ENCODE assay signal across 12 cellular contexts in the genomic region with DNA sequence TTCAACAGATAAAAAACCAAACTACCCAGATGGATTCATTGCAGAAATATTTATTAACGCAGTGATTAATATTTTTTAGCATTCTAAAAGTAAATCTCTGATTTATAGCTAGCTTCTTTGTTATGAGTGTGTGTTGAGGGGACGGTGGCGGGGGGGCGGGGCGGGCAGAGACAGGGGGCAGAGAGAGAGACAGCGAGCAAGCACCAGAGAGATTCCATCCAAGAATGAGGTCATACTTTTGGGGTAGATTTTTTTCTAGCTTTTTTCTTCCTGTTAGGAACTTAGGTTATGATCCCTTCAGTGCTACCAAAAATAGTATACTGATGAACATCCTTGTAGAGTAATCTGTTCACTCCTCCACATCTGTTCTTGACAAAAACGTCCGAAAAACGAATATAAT. TPM values are rescaled to one million over a fixed set of nuclear protein-coding genes. Genes with fewer than 3 reads are reported as not detected.
A peak's percentile ranks its signal among the peaks of the same experiment; 100 is the strongest.
DNase-seq lines count a peak whose midpoint lies in the region; ATAC-seq, FAIRE-seq and TF ChIP-seq lines count a peak whose summit lies in the region.
"Had no signal": no experiment of that assay in that cellular context is flagged by ENCODE, and none has a peak within 500 bp of the region (broad histone marks: within the 10 kb centered on the region; RNA-seq: fewer than 3 reads in every experiment).

No MANE protein-coding gene starts in this region.

- no peaks in the 10 kb centered on the region for H4K20me1 ChIP-seq in keratinocyte (ENCODE audit: control insufficient read depth, extremely low read depth, insufficient read depth, low read length)

- no peak for TF ChIP-seq EP300 in suprapubic skin (IDR thresholded peaks at IDR 0.05)

- 38% methylated on average over 9 of the region's 9 CpGs for WGBS in suprapubic skin
- 29 to 37% methylated on average over 9 of the region's 9 CpGs for WGBS in lower leg skin, 2 donors

- dilution Hi-C loops in keratinocyte (cut with MboI; ENCODE audit: extremely low pct_ligation_motif_present, low sequenced_read_pairs): no loop called here

- H3K4me3 Mint-ChIP-seq in activated naive CD4-positive, alpha-beta T cell treated with anti-CD3 and anti-CD28 coated beads, Interleukin-2, amount 50 U/mL, for 24 hours: peak overlapping the region; percentile 71

- H3K9me1 ChIP-seq in keratinocyte (ENCODE audit: control insufficient read depth, extremely low read depth, insufficient read depth, low read length): no peaks in the 10 kb centered on the region

- peaks cover 23% of the 10 kb centered on the region for H3K27me3 Mint-ChIP-seq in activated naive CD4-positive, alpha-beta T cell treated with anti-CD3 and anti-CD28 coated beads, Interleukin-2, amount 50 U/mL, for 24 hours

- H3K9me3 ChIP-seq in keratinocyte (ENCODE audit: control insufficient read depth, low read depth, low read length) (no peaks in the 10 kb centered on the region), suprapubic skin (peaks cover 18% of the 10 kb centered on the region)

- in situ Hi-C loops in astrocyte of the spinal cord (cut with HindIII; ENCODE audit: low sequenced_read_pairs): no loop called here

- no peak for ATAC-seq in activated naive CD4-positive, alpha-beta T cell treated with anti-CD3 and anti-CD28 coated beads, Interleukin-2, amount 50 U/mL, for 72 hours
- no peak for ATAC-seq in HG03442 (IDR thresholded peaks at IDR 0.05; ENCODE audit: unreplicated experiment)
- ATAC-seq: activated CD4-positive, CD25-positive, alpha-beta regulatory T cell treated with anti-CD3 and anti-CD28 coated beads, Interleukin-2, amount 50 U/mL, for 24 hours had no signal

- H3K36me3 ChIP-seq in keratinocyte (ENCODE audit: control insufficient read depth in 2 of 2, extremely low read depth in 1 of 2, insufficient read depth in 2 of 2, low read length in 2 of 2) (no peaks in the 10 kb centered on the region), suprapubic skin (no peaks in the 10 kb centered on the region)
- H3K36me3 ChIP-seq: ascending aorta, transverse colon had no signal

- intact Hi-C loops in lower leg skin (cut with DNase I; ENCODE audit: low total_unique reads): no loop called here

- no peak overlapping the region for H3K9ac ChIP-seq in keratinocyte (ENCODE audit: control insufficient read depth, extremely low read depth, insufficient read depth, low read length)

- peaks cover 24% of the 10 kb centered on the region for H3K9me3 Mint-ChIP-seq in activated naive CD4-positive, alpha-beta T cell treated with anti-CD3 and anti-CD28 coated beads, Interleukin-2, amount 50 U/mL, for 24 hours
- peaks cover 30 to 37% of the 10 kb centered on the region in 2 donors for H3K9me3 Mint-ChIP-seq in activated naive CD4-positive, alpha-beta T cell treated with anti-CD3 and anti-CD28 coated beads, Interleukin-2, amount 50 U/mL, for 72 hours

- no peaks in the 10 kb centered on the region for H3K4me1 Mint-ChIP-seq in activated naive CD4-positive, alpha-beta T cell treated with anti-CD3 and anti-CD28 coated beads, Interleukin-2, amount 50 U/mL, for 24 hours

- no peak overlapping the region for H3K27ac ChIP-seq in keratinocyte (ENCODE audit: control insufficient read depth, insufficient read depth, low read length)
- no peak overlapping the region for H3K27ac ChIP-seq in suprapubic skin
- H3K27ac ChIP-seq: ascending aorta, transverse colon had no signal

- H3K4me3 ChIP-seq in astrocyte of the spinal cord (ENCODE audit: low read depth, low read length) (peak overlapping the region; percentile 55), keratinocyte (ENCODE audit: control insufficient read depth in 2 of 3, extremely low read depth in 1 of 3, insufficient read depth in 2 of 3, low read depth in 1 of 3, low read length in 3 of 3) (peak overlapping the region; percentile 18 to 60 (median 48)), suprapubic skin (peak overlapping the region; percentile 18), lower leg skin (ENCODE audit: low read depth, poor library complexity, severe bottlenecking) (no peak overlapping the region)

- peaks cover 17% of the 10 kb centered on the region for H3K36me3 Mint-ChIP-seq in activated naive CD4-positive, alpha-beta T cell treated with anti-CD3 and anti-CD28 coated beads, Interleukin-2, amount 50 U/mL, for 24 hours
- peaks cover 17 to 19% of the 10 kb centered on the region in 2 donors for H3K36me3 Mint-ChIP-seq in activated naive CD4-positive, alpha-beta T cell treated with anti-CD3 and anti-CD28 coated beads, Interleukin-2, amount 50 U/mL, for 72 hours

- peak overlapping the region; percentile 17 for H2AFZ ChIP-seq in keratinocyte (ENCODE audit: control insufficient read depth, low read length)

- TF ChIP-seq CTCF in astrocyte of the spinal cord (IDR thresholded peaks at IDR 0.05; ENCODE audit: low read depth, low read length) (no peak), keratinocyte (optimal IDR thresholded peaks at IDR 0.05 in 1 of 3, IDR thresholded peaks at IDR 0.05 in 1 of 3, conservative IDR thresholded peaks at IDR 0.05 in 1 of 3; ENCODE audit: extremely low read depth in 1 of 3, insufficient read depth in 2 of 3, low read length in 3 of 3) (no peak), suprapubic skin (IDR thresholded peaks at IDR 0.05) (no peak), lower leg skin (IDR thresholded peaks at IDR 0.05) (no peak)

- no peaks in the 10 kb centered on the region for H3K4me1 ChIP-seq in keratinocyte (ENCODE audit: control insufficient read depth, extremely low read depth, insufficient read depth, low read length)
- no peaks in the 10 kb centered on the region for H3K4me1 ChIP-seq in suprapubic skin
- H3K4me1 ChIP-seq: ascending aorta, transverse colon had no signal

- peak overlapping the region; percentile 65 for H3K4me2 ChIP-seq in keratinocyte (ENCODE audit: control insufficient read depth, extremely low read depth, insufficient read depth, low read depth, low read length)

- no peaks in the 10 kb centered on the region for H3K79me2 ChIP-seq in keratinocyte (ENCODE audit: control insufficient read depth, insufficient read depth, low read length)

- FAIRE-seq in keratinocyte (lab: Jason Lieb, UNC) (no peak), GM19239 (lab: Jason Lieb, UNC) (no peak)

- DNase-seq in activated naive CD4-positive, alpha-beta T cell treated with anti-CD3 and anti-CD28 coated beads, Interleukin-2, amount 50 U/mL, for 72 hours (ENCODE audit: low spot score in 2 of 2): no peak
- DNase-seq in astrocyte of the spinal cord (ENCODE audit: low read depth, low spot score): no peak
- no peak for DNase-seq in keratinocyte (ENCODE audit: low read depth, low spot score)
- DNase-seq in suprapubic skin (ENCODE audit: low spot score in 2 of 2): no peak
- no peak for DNase-seq in lower leg skin (ENCODE audit: low spot score in 2 of 2)
- DNase-seq in GM19239 (ENCODE audit: insufficient read length, low spot score): no peak
- DNase-seq: GOT3 had no signal

- peaks cover 4% of the 10 kb centered on the region for H3K27me3 ChIP-seq in keratinocyte (ENCODE audit: control insufficient read depth, extremely low read depth, insufficient read depth, low read length)
- peaks cover 6% of the 10 kb centered on the region for H3K27me3 ChIP-seq in suprapubic skin
- H3K27me3 ChIP-seq: ascending aorta had no signal

- TF ChIP-seq POLR2A in suprapubic skin (IDR thresholded peaks at IDR 0.05): no peak
- no peak for TF ChIP-seq POLR2A in lower leg skin (IDR thresholded peaks at IDR 0.05)

- H3K27ac Mint-ChIP-seq in activated naive CD4-positive, alpha-beta T cell treated with anti-CD3 and anti-CD28 coated beads, Interleukin-2, amount 50 U/mL, for 24 hours: no peak overlapping the region
- H3K27ac Mint-ChIP-seq in activated naive CD4-positive, alpha-beta T cell treated with anti-CD3 and anti-CD28 coated beads, Interleukin-2, amount 50 U/mL, for 72 hours: no peak overlapping the region

RNA-seq across cellular contexts. Expression of a gene that starts 0.5 kb away (rescaled TPM):
- 1 to 10 TPM in 1 of 2 donors, under 1 TPM in 1; 0.16 to 1.0 TPM for total RNA-seq in activated naive CD4-positive, alpha-beta T cell treated with anti-CD3 and anti-CD28 coated beads, Interleukin-2, amount 50 U/mL, for 72 hours
- 0.90 to 1.00 TPM (median 0.98 TPM) in 3 replicates for polyA plus RNA-seq in keratinocyte
- 0.74 TPM for polyA plus RNA-seq in keratinocyte (2011; ENCODE audit: low read depth)
- 1.2 and 2.0 TPM in 2 replicates for polyA plus RNA-seq in keratinocyte (2011; cell fraction: cytosol; rRNA removed)
- polyA plus RNA-seq in keratinocyte (2011; cell fraction: nucleus; rRNA removed): 0.49 and 0.66 TPM in 2 replicates
- 0.76 and 0.99 TPM in 2 replicates for polyA plus RNA-seq in keratinocyte (2012; ENCODE audit: low replicate concordance)
- 0.20 to 1.5 TPM (median 0.80 TPM) in 3 replicates for polyA minus RNA-seq in keratinocyte
- polyA minus RNA-seq in keratinocyte (2011; cell fraction: cytosol; rRNA and poly(A)+ RNA removed): not detected
- 0.21 TPM in 1 of 2 replicates, not detected in the other for polyA minus RNA-seq in keratinocyte (2011; cell fraction: nucleus; rRNA and poly(A)+ RNA removed)
- total RNA-seq in suprapubic skin (1 to 10 TPM in 1 of 4 donors, under 1 TPM in 2, not detected in 1; 0.31 to 2.9 (median 0.97) TPM), lower leg skin (1 to 10 TPM in 2 of 4 donors, under 1 TPM in 1, not detected in 1; 0.27 to 1.4 (median 1.0) TPM)
- total RNA-seq: ascending aorta had no signal

RNA-seq across cellular contexts. Expression of a gene that starts 44.0 kb away (rescaled TPM):
- 1 to 10 TPM; 1.7 to 1.9 TPM for total RNA-seq in activated naive CD4-positive, alpha-beta T cell treated with anti-CD3 and anti-CD28 coated beads, Interleukin-2, amount 50 U/mL, for 72 hours
- polyA plus RNA-seq in keratinocyte: 0.24 to 0.72 TPM (median 0.41 TPM) in 3 replicates
- 0.36 TPM for polyA plus RNA-seq in keratinocyte (2011; ENCODE audit: low read depth)
- 0.14 and 0.29 TPM in 2 replicates for polyA plus RNA-seq in keratinocyte (2011; cell fraction: cytosol; rRNA removed)
- 0.62 and 0.80 TPM in 2 replicates for polyA plus RNA-seq in keratinocyte (2011; cell fraction: nucleus; rRNA removed)
- 0.28 and 0.41 TPM in 2 replicates for polyA plus RNA-seq in keratinocyte (2012; ENCODE audit: low replicate concordance)
- polyA minus RNA-seq in keratinocyte: 0.16 to 0.42 TPM in 2 of 3 replicates, not detected in the other
- polyA minus RNA-seq in keratinocyte (2011; cell fraction: cytosol; rRNA and poly(A)+ RNA removed): not detected
- polyA minus RNA-seq in keratinocyte (2011; cell fraction: nucleus; rRNA and poly(A)+ RNA removed): 1.5 TPM in 1 of 2 replicates, not detected in the other
- 1 to 10 TPM; 1.1 to 3.7 (median 1.4) TPM for total RNA-seq in suprapubic skin
- total RNA-seq in lower leg skin: 1 to 10 TPM in 3 of 4 donors, under 1 TPM in 1; 0.56 to 2.1 (median 1.2) TPM
